In the genomic region with DNA sequence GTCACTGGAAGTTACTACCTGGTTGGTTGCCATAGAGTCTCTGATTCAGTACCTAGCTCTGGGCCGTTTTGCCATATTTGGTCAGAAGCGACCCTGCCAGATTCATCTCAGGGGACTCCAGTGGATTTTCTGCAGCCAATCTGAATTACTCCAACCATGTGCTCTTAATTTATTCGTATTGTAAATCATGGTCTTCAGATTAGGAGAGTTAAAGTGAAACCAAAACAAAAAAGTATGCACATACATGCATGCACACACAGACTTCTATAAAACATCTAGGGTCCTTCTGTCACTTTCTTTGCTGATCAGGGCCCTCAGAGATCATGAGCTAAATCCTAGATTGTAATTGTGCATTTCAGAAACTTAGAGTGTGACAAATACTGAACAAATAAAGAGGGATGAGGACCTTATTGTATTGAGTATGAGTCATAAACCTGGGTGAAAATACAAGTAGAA, we compare ENCODE assay signal across 18 cellular contexts.
A peak's percentile ranks its signal among the peaks of the same experiment; 100 is the strongest.
DNase-seq lines count a peak whose midpoint lies in the region; ATAC-seq, FAIRE-seq and TF ChIP-seq lines count a peak whose summit lies in the region.
"Had no signal": no experiment of that assay in that cellular context is flagged by ENCODE, and none has a peak within 500 bp of the region (broad histone marks: within the 10 kb centered on the region; RNA-seq: fewer than 3 reads in every experiment).

No MANE protein-coding gene starts in this region.

- no peak overlapping the region; the same call in 1 of the 2 replicates for H2AFZ ChIP-seq in PC-9
- H2AFZ ChIP-seq: parathyroid adenoma had no signal

- H3K4me2 ChIP-seq in PC-9: peak overlapping the region; percentile 20

- peak; percentile 44 for DNase-seq in AG10803 (ENCODE audit: low read depth)
- no peak for DNase-seq in H54 (ENCODE audit: insufficient read length, low spot score)
- peak in 1 of 2 experiments; percentile 69 for DNase-seq in PC-9
- DNase-seq in fibroblast of the aortic adventitia (ENCODE audit: low read depth): peak; percentile 66
- DNase-seq in SHP77 treated with DMSO at 0.1 percent for 48 hours (lab: John Stamatoyannopoulos, UW): no peak
- no peak for DNase-seq in stimulated activated CD4-positive, alpha-beta T cell treated with anti-CD3 and anti-CD28 coated beads, Interleukin-15, amount 100 ng/mL, for 24 hours
- DNase-seq: activated CD4-positive, alpha-beta memory T cell treated with anti-CD3 and anti-CD28 coated beads for 36 hours; Karpas-422; midbrain; NCI-H1930; NCI-H774; SHP77 had no signal

- 0 out of 2 replicates have a peak overlapping the region, but pooled peaks have one; percentile 6 for H3K4me3 ChIP-seq in AG10803 (ENCODE audit: low read length)
- H3K4me3 ChIP-seq in PC-9: no peak overlapping the region
- H3K4me3 ChIP-seq in fibroblast of the aortic adventitia (ENCODE audit: low read depth, low read length): no peak overlapping the region

- ATAC-seq in HG02884 (IDR thresholded peaks at IDR 0.05; ENCODE audit: unreplicated experiment) (no peak), HG03565 (IDR thresholded peaks at IDR 0.05; ENCODE audit: unreplicated experiment) (no peak)

- H3F3A ChIP-seq in PC-9 (ENCODE audit: insufficient read depth, low read depth): no peaks in the 10 kb centered on the region

- BruUV-seq in PC-9 (replicated peaks; lab: Mats Ljungman, UMichigan): no TSS peak

- H3K36me3 ChIP-seq in PC-9 (ENCODE audit: low read depth): no peaks in the 10 kb centered on the region

- no peak overlapping the region for H3K27ac ChIP-seq in PC-9
- H3K27ac ChIP-seq: parathyroid adenoma had no signal

- H3K4me1 ChIP-seq in PC-9 (replicated peaks; ENCODE audit: insufficient read depth): peaks cover 20% of the 10 kb centered on the region
- H3K4me1 ChIP-seq: parathyroid adenoma had no signal

- FAIRE-seq in H54 (lab: Jason Lieb, UNC): peak; percentile 67
- FAIRE-seq: GM12892, GM19239, islet of Langerhans had no signal

- H3K79me2 ChIP-seq in PC-9 (ENCODE audit: low read depth): no peaks in the 10 kb centered on the region
- H3K79me2 ChIP-seq: parathyroid adenoma had no signal

- no peak for TF ChIP-seq POLR2A in H54 (IDR thresholded peaks at IDR 0.05; ENCODE audit: low read depth, low read length)

- TF ChIP-seq CTCF in AG10803 (conservative IDR thresholded peaks at IDR 0.05; ENCODE audit: low read length) (no peak), PC-9 (conservative IDR thresholded peaks at IDR 0.05) (no peak), fibroblast of the aortic adventitia (IDR thresholded peaks at IDR 0.05; ENCODE audit: insufficient read depth, low read length) (no peak)

- H3K9me3 ChIP-seq in PC-9 (ENCODE audit: insufficient read depth, low read depth): peaks cover 13% of the 10 kb centered on the region; the same call in 1 of the 2 replicates

- intact Hi-C loops in PC-9 (cut with micrococcal nuclease; ENCODE audit: unreplicated experiment): no loop called here

- H4K20me1 ChIP-seq in PC-9 (ENCODE audit: insufficient read depth): no peaks in the 10 kb centered on the region

- CTCF ChIA-PET in PC-9 (lab: Charles Lee): no interaction called here

- POLR2A ChIA-PET in PC-9 (lab: Charles Lee; ENCODE audit: unreplicated experiment): no interaction called here

- no peaks in the 10 kb centered on the region for H3K9me2 ChIP-seq in PC-9 (ENCODE audit: insufficient read depth)

- no peaks in the 10 kb centered on the region for H3K27me3 ChIP-seq in PC-9 (ENCODE audit: insufficient read depth, low read depth)

Comparison
In these comparisons a context has a peak if more than half of its experiments do, and no peak if none do; other contexts are left out.
1. DNase-seq: peak in AG10803 (single experiment) and fibroblast of the aortic adventitia (single experiment); none in H54 (single experiment), SHP77 treated with DMSO at 0.1 percent for 48 hours (single experiment) and stimulated activated CD4-positive, alpha-beta T cell treated with anti-CD3 and anti-CD28 coated beads, Interleukin-15, amount 100 ng/mL, for 24 hours (single experiment).